8 cellular contexts compared by ENCODE assay signal in the genomic region with DNA sequence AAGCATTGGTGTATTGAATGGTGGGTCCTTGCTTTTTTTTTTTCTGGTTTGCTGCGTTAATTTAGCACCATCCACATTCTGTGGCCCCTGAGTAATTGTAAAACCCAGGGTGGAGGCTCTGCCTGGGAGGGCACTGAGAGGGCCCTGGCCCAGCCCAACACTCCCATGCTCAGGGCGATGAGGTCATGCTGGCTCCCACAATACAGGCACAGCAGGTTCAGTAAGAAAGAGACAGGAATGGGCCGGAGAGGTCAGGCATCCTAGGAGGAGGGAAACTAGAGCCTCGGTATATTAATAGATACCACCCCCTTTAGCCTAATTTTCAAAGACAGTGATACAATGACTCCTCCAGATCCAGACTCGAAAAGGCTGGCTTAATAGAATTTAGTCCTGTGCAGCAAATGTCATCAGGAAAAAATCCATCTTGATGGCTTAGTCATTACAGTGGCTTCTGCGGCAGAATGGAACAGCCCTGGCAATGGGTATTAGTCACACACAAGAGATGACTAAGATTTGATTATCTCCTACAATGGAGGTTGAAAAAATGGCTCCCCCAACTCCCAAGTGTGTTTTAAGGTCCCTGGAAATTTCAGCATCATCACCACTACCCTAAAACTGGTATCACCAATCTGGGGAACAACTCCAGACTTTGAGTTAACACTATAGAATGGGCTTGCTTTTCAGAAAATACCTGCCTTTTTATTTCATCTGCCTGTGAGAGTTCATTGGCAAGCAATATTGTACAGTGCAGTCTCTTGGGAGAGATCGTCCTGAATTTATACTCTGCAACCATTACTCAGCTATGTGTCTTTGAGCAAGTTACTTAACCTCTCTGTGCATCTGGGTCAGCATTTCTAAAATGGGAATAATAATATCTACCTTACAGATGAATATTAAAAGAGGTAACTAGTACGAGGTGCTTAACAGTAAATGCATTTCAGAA. TPM values are rescaled to one million over a fixed set of nuclear protein-coding genes. Genes with fewer than 3 reads are reported as not detected.
DNase-seq lines count a peak whose midpoint lies in the region; ATAC-seq, FAIRE-seq and TF ChIP-seq lines count a peak whose summit lies in the region.

No MANE protein-coding gene starts in this region.

- H3K4me1 Mint-ChIP-seq in activated T-helper 2 cell treated with anti-CD3 and anti-CD28 coated beads, Interferon-gamma antibody, Interleukin-2, Interleukin-4, amounts not matched to agents 10 μg/mL and 5 μg/mL and 100 μg/mL, durations not matched to agents 14 hours and 24 hours and 36 hours (ENCODE audit: low read depth) = peaks cover 38% of the 10 kb centered on the region
- H3K4me1 Mint-ChIP-seq in immature natural killer cell = no peaks in the 10 kb centered on the region

- TF ChIP-seq CTCF in heart left ventricle (IDR thresholded peaks at IDR 0.05) = no peak

- no peak overlapping the region for H3K4me3 ChIP-seq in heart left ventricle

- peaks cover 0 to 24% (median 0%) of the 10 kb centered on the region in 12 donors for H3K4me1 ChIP-seq in heart left ventricle

- H3K9me3 Mint-ChIP-seq in activated T-helper 2 cell treated with anti-CD3 and anti-CD28 coated beads, Interferon-gamma antibody, Interleukin-2, Interleukin-4, amounts not matched to agents 10 μg/mL and 5 μg/mL and 100 μg/mL, durations not matched to agents 14 hours and 24 hours and 36 hours = no peaks in the 10 kb centered on the region
- no peaks in the 10 kb centered on the region for H3K9me3 Mint-ChIP-seq in immature natural killer cell

- ATAC-seq in heart left ventricle (peak; percentile 42 to 92 (median 72)), HG02973 (IDR thresholded peaks at IDR 0.05; ENCODE audit: unreplicated experiment) (no peak)

- peak overlapping the region in 4 of 12 donors; percentile 1 to 73 (median 22) for H3K27ac ChIP-seq in heart left ventricle

- no peak for TF ChIP-seq POLR2A in heart left ventricle (IDR thresholded peaks at IDR 0.05)

- FAIRE-seq in GM19239 (lab: Jason Lieb, UNC) = no peak

- intact Hi-C loops in activated T-helper 2 cell treated with anti-CD3 and anti-CD28 coated beads, Interferon-gamma antibody, Interleukin-2, Interleukin-4, amounts not matched to agents 10 μg/mL and 5 μg/mL and 100 μg/mL, durations not matched to agents 14 hours and 24 hours and 36 hours (cut with micrococcal nuclease) = loop anchor here (1.0 kb wide), 4 partner anchors 22 to 89 kb away; no protein-coding TSS in a partner anchor
- intact Hi-C loops in heart left ventricle (cut with DNase I) = loop anchor here in 1 of 10 donors (5.0 kb wide), 1 partner anchor 62 kb away; no protein-coding TSS in a partner anchor

- H3K36me3 Mint-ChIP-seq in activated T-helper 2 cell treated with anti-CD3 and anti-CD28 coated beads, Interferon-gamma antibody, Interleukin-2, Interleukin-4, amounts not matched to agents 10 μg/mL and 5 μg/mL and 100 μg/mL, durations not matched to agents 14 hours and 24 hours and 36 hours (ENCODE audit: low read depth) = no peaks in the 10 kb centered on the region
- H3K36me3 Mint-ChIP-seq in immature natural killer cell = no peaks in the 10 kb centered on the region

- DNase-seq in DMS53 (lab: John Stamatoyannopoulos, UW) (peak; percentile 81), HT1080 (ENCODE audit: low read depth) (peak; percentile 99), heart left ventricle (peak in 2 of 5 donors; percentile 37 to 62), GM19239 (ENCODE audit: insufficient read length, low spot score) (no peak), immature natural killer cell (no peak)
- DNase-seq in activated T-helper 2 cell treated with anti-CD3 and anti-CD28 coated beads, Interferon-gamma antibody, Interleukin-2, Interleukin-4, amounts not matched to agents 10 μg/mL and 5 μg/mL and 100 μg/mL, durations not matched to agents 14 hours and 24 hours and 36 hours (ENCODE audit: low spot score) = no peak
- peak; percentile 46 to 49 for DNase-seq in stimulated activated CD4-positive, alpha-beta T cell treated with anti-CD3 and anti-CD28 coated beads, Interleukin-2, amount 100 ng/mL, for 24 hours

- WGBS in heart left ventricle, 4 donors = 57 to 65% (median 59%) methylated on average over 8 of the region's 8 CpGs

- H3K27me3 Mint-ChIP-seq in activated T-helper 2 cell treated with anti-CD3 and anti-CD28 coated beads, Interferon-gamma antibody, Interleukin-2, Interleukin-4, amounts not matched to agents 10 μg/mL and 5 μg/mL and 100 μg/mL, durations not matched to agents 14 hours and 24 hours and 36 hours (ENCODE audit: low read depth) = peaks cover 8% of the 10 kb centered on the region
- H3K27me3 Mint-ChIP-seq in immature natural killer cell (ENCODE audit: low read depth in 3 of 3) = peaks cover 0 to 3% (median 0%) of the 10 kb centered on the region in 3 donors

- no peaks in the 10 kb centered on the region for H3K36me3 ChIP-seq in heart left ventricle

- H3K27me3 ChIP-seq in heart left ventricle = no peaks in the 10 kb centered on the region

- no peaks in the 10 kb centered on the region for H3K9me3 ChIP-seq in heart left ventricle

- H3K4me3 Mint-ChIP-seq in activated T-helper 2 cell treated with anti-CD3 and anti-CD28 coated beads, Interferon-gamma antibody, Interleukin-2, Interleukin-4, amounts not matched to agents 10 μg/mL and 5 μg/mL and 100 μg/mL, durations not matched to agents 14 hours and 24 hours and 36 hours (ENCODE audit: low read depth) = no peak overlapping the region
- no peak overlapping the region for H3K4me3 Mint-ChIP-seq in immature natural killer cell

- H3K27ac Mint-ChIP-seq in activated T-helper 2 cell treated with anti-CD3 and anti-CD28 coated beads, Interferon-gamma antibody, Interleukin-2, Interleukin-4, amounts not matched to agents 10 μg/mL and 5 μg/mL and 100 μg/mL, durations not matched to agents 14 hours and 24 hours and 36 hours = peak overlapping the region; percentile 86
- no peak overlapping the region for H3K27ac Mint-ChIP-seq in immature natural killer cell

RNA-seq across cellular contexts. Expression of a gene that starts 43.9 kb away (rescaled TPM):
- total RNA-seq in HT1080 (2014; rRNA removed; shearing (Covaris generic)) = 5.4 and 5.7 TPM in 2 replicates
- 3.1 and 4.7 TPM in 2 replicates for polyA plus RNA-seq in HT1080 (2015; cell fraction: cytosol; rRNA removed)
- 12.8 and 15.5 TPM in 2 replicates for polyA plus RNA-seq in HT1080 (2015; cell fraction: nucleus; rRNA removed)
- 98.6 and 110 TPM in 2 replicates for total RNA-seq in activated T-helper 2 cell treated with anti-CD3 and anti-CD28 coated beads, Interferon-gamma antibody, Interleukin-2, Interleukin-4, amounts not matched to agents 10 μg/mL and 5 μg/mL and 100 μg/mL, durations not matched to agents 14 hours and 24 hours and 36 hours
- 10 to 100 TPM in 6 of 9 donors, 1 to 10 TPM in 3; 6.9 to 22.5 (median 12.0) TPM for total RNA-seq in heart left ventricle
- polyA plus RNA-seq in heart left ventricle (1 to 10 TPM; 3.4 to 4.0 TPM), immature natural killer cell (10 to 100 TPM; 21.8 to 39.3 (median 27.7) TPM)

Comparison
In these comparisons a context has a peak if more than half of its experiments do, and no peak if none do; other contexts are left out.
1. DNase-seq: peak in DMS53 (single experiment), HT1080 (single experiment) and stimulated activated CD4-positive, alpha-beta T cell treated with anti-CD3 and anti-CD28 coated beads, Interleukin-2, amount 100 ng/mL, for 24 hours (2 of 2); none in activated T-helper 2 cell treated with anti-CD3 and anti-CD28 coated beads, Interferon-gamma antibody, Interleukin-2, Interleukin-4, amounts not matched to agents 10 μg/mL and 5 μg/mL and 100 μg/mL, durations not matched to agents 14 hours and 24 hours and 36 hours (single experiment), GM19239 (single experiment) and immature natural killer cell (0 of 3).